Comparison of ENCODE assay signal across 8 cellular contexts in genomic region chr12:116924558-116925453, GRCh38. TPM values are rescaled to one million over a fixed set of nuclear protein-coding genes. Genes with fewer than 3 reads are reported as not detected.
DNase-seq lines count a peak whose midpoint lies in the region; ATAC-seq and TF ChIP-seq lines count a peak whose summit lies in the region.

No MANE protein-coding gene starts in this region.

- in situ Hi-C loops in transverse colon (cut with MboI; ENCODE audit: low pct_ligation_motif_present in 1 of 4, low pct_unique_long_range_greater_than_20kb in 1 of 4, low sequenced_read_pairs in 3 of 4): no loop called here

- peak overlapping the region; percentile 75 for H3K4me3 ChIP-seq in CD4-positive, CD25-positive, alpha-beta regulatory T cell (ENCODE audit: low read depth, low read length)
- H3K4me3 ChIP-seq in fibroblast of mammary gland (ENCODE audit: control insufficient read depth, low read depth, low read length): no peak overlapping the region
- H3K4me3 ChIP-seq in transverse colon: no peak overlapping the region
- no peak overlapping the region for H3K4me3 ChIP-seq in gastroesophageal sphincter

- peaks cover 10% of the 10 kb centered on the region for H3K36me3 ChIP-seq in CD4-positive, CD25-positive, alpha-beta regulatory T cell (ENCODE audit: control insufficient read depth, insufficient read depth, low read length)
- H3K36me3 ChIP-seq in transverse colon (peaks cover 0 to 16% (median 0%) of the 10 kb centered on the region in 4 donors), gastroesophageal sphincter (peaks cover 0 to 16% of the 10 kb centered on the region in 2 donors)

- intact Hi-C loops in transverse colon (cut with DNase I; ENCODE audit: low total_unique reads): no loop called here

- H3K9me3 ChIP-seq in CD4-positive, CD25-positive, alpha-beta regulatory T cell (ENCODE audit: control insufficient read depth in 2 of 2, low read length in 2 of 2): no peaks in the 10 kb centered on the region
- no peaks in the 10 kb centered on the region for H3K9me3 ChIP-seq in transverse colon
- no peaks in the 10 kb centered on the region for H3K9me3 ChIP-seq in gastroesophageal sphincter

- peaks cover 37 to 76% (median 62%) of the 10 kb centered on the region in 4 donors for H3K4me1 Mint-ChIP-seq in CD4-positive, CD25-positive, alpha-beta regulatory T cell

- TF ChIP-seq POLR2A in transverse colon (IDR thresholded peaks at IDR 0.05): no peak
- TF ChIP-seq POLR2A in gastroesophageal sphincter (IDR thresholded peaks at IDR 0.05): no peak

- ATAC-seq in CD4-positive, CD25-positive, alpha-beta regulatory T cell (ENCODE audit: low read depth in 2 of 2): peak; percentile 94 to 95
- ATAC-seq in GM21526 (IDR thresholded peaks at IDR 0.05; ENCODE audit: low FRiP score, unreplicated experiment): peak; percentile 58
- ATAC-seq in gastroesophageal sphincter: no peak

- H3K4me3 Mint-ChIP-seq in CD4-positive, CD25-positive, alpha-beta regulatory T cell: peak overlapping the region; percentile 63 to 70 (median 68)

- WGBS in transverse colon (ENCODE audit: low coverage in 1 of 2), 2 donors: 67 to 72% methylated on average over 1 to 5 of the region's 5 CpGs
- 67 to 74% methylated on average over 3 to 4 of the region's 5 CpGs for WGBS in gastroesophageal sphincter (ENCODE audit: low coverage in 1 of 2), 2 donors

- TF ChIP-seq CTCF in fibroblast of mammary gland (conservative IDR thresholded peaks at IDR 0.05; ENCODE audit: control insufficient read depth, insufficient read depth, low read depth, low read length) (no peak), transverse colon (IDR thresholded peaks at IDR 0.05) (no peak), gastroesophageal sphincter (IDR thresholded peaks at IDR 0.05) (no peak)

- peaks cover 16% of the 10 kb centered on the region for H3K36me3 Mint-ChIP-seq in CD4-positive, CD25-positive, alpha-beta regulatory T cell

- no peak for TF ChIP-seq EP300 in transverse colon (IDR thresholded peaks at IDR 0.05; ENCODE audit: low read depth)
- TF ChIP-seq EP300 in gastroesophageal sphincter (IDR thresholded peaks at IDR 0.05): no peak

- H3K4me1 ChIP-seq in CD4-positive, CD25-positive, alpha-beta regulatory T cell (ENCODE audit: control insufficient read depth, insufficient read depth, low read length, poor library complexity, severe bottlenecking): peaks cover 59% of the 10 kb centered on the region
- H3K4me1 ChIP-seq in transverse colon: peaks cover 2 to 43% (median 15%) of the 10 kb centered on the region in 4 donors
- peaks cover 4 to 35% (median 12%) of the 10 kb centered on the region in 3 donors for H3K4me1 ChIP-seq in gastroesophageal sphincter

- no peaks in the 10 kb centered on the region for H3K27me3 ChIP-seq in CD4-positive, CD25-positive, alpha-beta regulatory T cell (ENCODE audit: control insufficient read depth, insufficient read depth, low read length)
- no peaks in the 10 kb centered on the region for H3K27me3 ChIP-seq in transverse colon
- no peaks in the 10 kb centered on the region for H3K27me3 ChIP-seq in gastroesophageal sphincter

- H3K27me3 Mint-ChIP-seq in CD4-positive, CD25-positive, alpha-beta regulatory T cell: no peaks in the 10 kb centered on the region

- DNase-seq in CD4-positive, CD25-positive, alpha-beta regulatory T cell: peak; percentile 45 to 97 (median 89)
- DNase-seq in HS-5 (ENCODE audit: low read depth) (peak; percentile 82), fibroblast of mammary gland (ENCODE audit: low read depth) (peak; percentile 94), transverse colon (peak; percentile 14), mesenteric fat pad (ENCODE audit: low spot score) (no peak)
- peak; percentile 58 for DNase-seq in activated CD4-positive, alpha-beta T cell treated with anti-CD3 and anti-CD28 coated beads for 48 hours

- H3K27ac ChIP-seq in CD4-positive, CD25-positive, alpha-beta regulatory T cell (ENCODE audit: insufficient read depth, low read length, poor library complexity, severe bottlenecking): peak overlapping the region; percentile 62
- H3K27ac ChIP-seq in transverse colon (no peak overlapping the region), gastroesophageal sphincter (no peak overlapping the region)

- no peaks in the 10 kb centered on the region for H3K9me3 Mint-ChIP-seq in CD4-positive, CD25-positive, alpha-beta regulatory T cell

- peak overlapping the region; percentile 87 to 89 (median 87) for H3K27ac Mint-ChIP-seq in CD4-positive, CD25-positive, alpha-beta regulatory T cell

RNA-seq across cellular contexts. Expression of gene FBXW8, which starts 14.1 kb away (rescaled TPM):
- 10.4 TPM for total RNA-seq in CD4-positive, CD25-positive, alpha-beta regulatory T cell
- 1 to 10 TPM; 3.6 to 6.9 (median 5.5) TPM for polyA plus RNA-seq in CD4-positive, CD25-positive, alpha-beta regulatory T cell
- total RNA-seq in transverse colon (10 to 100 TPM in 2 of 4 donors, 1 to 10 TPM in 2; 7.8 to 29.9 (median 10.3) TPM), gastroesophageal sphincter (10 to 100 TPM; 10.1 to 17.9 (median 13.7) TPM), mesenteric fat pad (12.8 TPM)

RNA-seq across cellular contexts. Expression of gene HRK, which starts 43.6 kb away (rescaled TPM):
- total RNA-seq in CD4-positive, CD25-positive, alpha-beta regulatory T cell: 0.25 TPM
- polyA plus RNA-seq in CD4-positive, CD25-positive, alpha-beta regulatory T cell: not detected
- under 1 TPM in 1 of 4 donors, not detected in 3; 0.48 TPM for total RNA-seq in transverse colon
- under 1 TPM in 3 of 4 donors, not detected in 1; under 0.01 to 0.45 (median 0.08) TPM for total RNA-seq in gastroesophageal sphincter
- not detected for total RNA-seq in mesenteric fat pad
